In the genomic region with DNA sequence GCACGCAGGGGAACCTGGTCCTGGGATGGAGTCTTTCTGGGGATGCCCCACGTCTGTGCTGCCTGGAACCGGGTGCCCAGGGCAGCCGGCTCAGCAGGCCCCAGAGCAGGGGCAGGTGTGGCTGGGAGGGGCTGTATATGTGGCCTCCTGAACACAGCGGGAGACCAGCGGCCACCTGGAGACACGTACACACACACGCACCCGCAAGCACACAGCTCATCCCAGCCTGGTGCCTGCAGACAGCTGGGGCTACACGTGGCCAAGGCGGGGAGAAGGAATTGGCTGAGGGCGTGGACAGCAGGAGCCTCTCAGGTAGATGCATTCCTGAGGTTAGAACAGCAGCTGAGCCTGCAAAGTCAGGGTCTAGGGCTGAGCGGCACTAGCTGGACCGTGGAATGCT, we compare ENCODE assay signal across 10 cellular contexts. TPM values are rescaled to one million over a fixed set of nuclear protein-coding genes. Genes with fewer than 3 reads are reported as not detected.
DNase-seq lines count a peak whose midpoint lies in the region; ATAC-seq and TF ChIP-seq lines count a peak whose summit lies in the region.
"Had no signal": no experiment of that assay in that cellular context is flagged by ENCODE, and none has a peak within 500 bp of the region (broad histone marks: within the 10 kb centered on the region; RNA-seq: fewer than 3 reads in every experiment).

No MANE protein-coding gene starts in this region.

- POLR2A ChIA-PET in activated B cell treated with CpG ODN at 0.5 μM for 24 hours (lab: Charles Lee) = interaction anchor here (7.0 kb wide), 1 partner anchor 12 kb away, joined by 85 read pairs; a partner anchor contains a TSS
- POLR2A ChIA-PET in naive thymus-derived CD4-positive, alpha-beta T cell (lab: Charles Lee) = interaction anchor here (0.9 to 6.5 kb wide), 3 partner anchors 12 to 17 kb away, joined by 3 to 37 read pairs (median 3); a partner anchor contains a TSS

- no peak overlapping the region for H3K4me3 ChIP-seq in naive thymus-derived CD4-positive, alpha-beta T cell (ENCODE audit: low read length)

- peak overlapping the region; percentile 67 for H3K27ac ChIP-seq in naive thymus-derived CD4-positive, alpha-beta T cell (ENCODE audit: low read depth, low read length)

- intact Hi-C loops in activated B cell treated with CpG ODN at 0.5 μM for 24 hours (cut with micrococcal nuclease) = no loop called here
- intact Hi-C loops in naive thymus-derived CD4-positive, alpha-beta T cell (cut with micrococcal nuclease) = loop anchor here (2.0 to 5.0 kb wide), 6 partner anchors 110 to 1360 kb away; a partner anchor contains a TSS

- H3K4me1 Mint-ChIP-seq in HFFc6 (ENCODE audit: low read depth) = peaks cover 29% of the 10 kb centered on the region
- peaks cover 71% of the 10 kb centered on the region for H3K4me1 Mint-ChIP-seq in activated B cell treated with CpG ODN at 0.5 μM for 24 hours
- peaks cover 47 to 72% (median 64%) of the 10 kb centered on the region in 7 donors for H3K4me1 Mint-ChIP-seq in naive thymus-derived CD4-positive, alpha-beta T cell

- CTCF ChIA-PET in activated B cell treated with CpG ODN at 0.5 μM for 24 hours (lab: Charles Lee) = interaction anchor here (1.2 kb wide), 1 partner anchor 14 kb away, joined by 3 read pairs; a partner anchor contains a TSS
- CTCF ChIA-PET in naive thymus-derived CD4-positive, alpha-beta T cell (lab: Charles Lee) = interaction anchor here (0.7 to 1.2 kb wide), 2 partner anchors 11 to 45 kb away, joined by 3 to 4 read pairs; no protein-coding TSS in a partner anchor

- H3K36me3 Mint-ChIP-seq in HFFc6 (ENCODE audit: low read depth) (no peaks in the 10 kb centered on the region), activated B cell treated with CpG ODN at 0.5 μM for 24 hours (ENCODE audit: low read depth) (peaks cover 19% of the 10 kb centered on the region)
- H3K36me3 Mint-ChIP-seq in naive thymus-derived CD4-positive, alpha-beta T cell = peaks cover 0 to 14% (median 0%) of the 10 kb centered on the region in 5 donors

- no peaks in the 10 kb centered on the region for H3K9me3 ChIP-seq in naive thymus-derived CD4-positive, alpha-beta T cell (ENCODE audit: control insufficient read depth in 2 of 3, low read length in 3 of 3)

- peaks cover 4% of the 10 kb centered on the region; the same call in 1 of the 2 replicates for H3K27me3 Mint-ChIP-seq in HFFc6 (ENCODE audit: insufficient read depth)
- no peaks in the 10 kb centered on the region for H3K27me3 Mint-ChIP-seq in activated B cell treated with CpG ODN at 0.5 μM for 24 hours
- peaks cover 0 to 2% (median 0%) of the 10 kb centered on the region in 5 donors for H3K27me3 Mint-ChIP-seq in naive thymus-derived CD4-positive, alpha-beta T cell

- no peak for TF ChIP-seq CTCF in HFFc6 (IDR thresholded peaks at IDR 0.05)
- no peak for TF ChIP-seq CTCF in activated B cell treated with CpG ODN at 0.5 μM for 24 hours (IDR thresholded peaks at IDR 0.05)

- peaks cover 46 to 59% of the 10 kb centered on the region in 2 donors for H3K4me1 ChIP-seq in naive thymus-derived CD4-positive, alpha-beta T cell (ENCODE audit: control insufficient read depth in 2 of 2, insufficient read depth in 2 of 2, low read length in 2 of 2)

- H3K36me3 ChIP-seq in naive thymus-derived CD4-positive, alpha-beta T cell (ENCODE audit: control insufficient read depth in 2 of 3, insufficient read depth in 3 of 3, low read length in 3 of 3) = peaks cover 0 to 9% (median 0%) of the 10 kb centered on the region in 3 experiments

- H3K4me3 Mint-ChIP-seq in HFFc6 (peak overlapping the region; percentile 69; the same call in 1 of the 2 replicates), activated B cell treated with CpG ODN at 0.5 μM for 24 hours (peak overlapping the region; percentile 28)
- H3K4me3 Mint-ChIP-seq in naive thymus-derived CD4-positive, alpha-beta T cell = peak overlapping the region; percentile 55 to 81 (median 76)

- peak; percentile 89 for DNase-seq in COLO668 (lab: John Stamatoyannopoulos, UW; ENCODE audit: unreplicated experiment)
- no peak for DNase-seq in HFFc6
- DNase-seq in activated B cell treated with CpG ODN at 0.5 μM for 24 hours = no peak
- DNase-seq in naive thymus-derived CD4-positive, alpha-beta T cell = no peak
- DNase-seq in stimulated activated CD4-positive, alpha-beta T cell treated with anti-CD3 and anti-CD28 coated beads, Interleukin-15, amount 100 ng/mL, for 24 hours = no peak
- DNase-seq: NCI-H1694 treated with DMSO at 0.1 percent for 48 hours had no signal

- ATAC-seq in activated B cell treated with CpG ODN at 0.5 μM for 24 hours (ENCODE audit: low read depth) (no peak), HG03520 (IDR thresholded peaks at IDR 0.05; ENCODE audit: unreplicated experiment) (no peak), GM21786 (IDR thresholded peaks at IDR 0.05; ENCODE audit: unreplicated experiment) (no peak)
- ATAC-seq in naive thymus-derived CD4-positive, alpha-beta T cell = no peak

- H3K27me3 ChIP-seq in naive thymus-derived CD4-positive, alpha-beta T cell (ENCODE audit: control insufficient read depth in 2 of 2, insufficient read depth in 2 of 2, low read length in 2 of 2) = no peaks in the 10 kb centered on the region

- H3K27ac Mint-ChIP-seq in HFFc6 = no peak overlapping the region
- peak overlapping the region; percentile 18 for H3K27ac Mint-ChIP-seq in activated B cell treated with CpG ODN at 0.5 μM for 24 hours
- H3K27ac Mint-ChIP-seq in naive thymus-derived CD4-positive, alpha-beta T cell = peak overlapping the region in 8 of 9 donors; percentile 49 to 91 (median 81)

- H3K9me3 Mint-ChIP-seq in HFFc6 = no peaks in the 10 kb centered on the region
- H3K9me3 Mint-ChIP-seq in activated B cell treated with CpG ODN at 0.5 μM for 24 hours = no peaks in the 10 kb centered on the region
- no peaks in the 10 kb centered on the region for H3K9me3 Mint-ChIP-seq in naive thymus-derived CD4-positive, alpha-beta T cell

RNA-seq across cellular contexts. Expression of a gene that starts 14.0 kb away (rescaled TPM):
- 1 to 10 TPM in 5 of 6 experiments, under 1 TPM in 1; 0.99 to 2.9 (median 1.2) TPM for total RNA-seq in HFFc6 (2021; fragmentation: NEBNext Ultra II Directional; extraction: Animal tissue kit (Norgen Biotek cat#: 25700))
- 137 and 152 TPM in 2 replicates for total RNA-seq in activated B cell treated with CpG ODN at 0.5 μM for 24 hours
- 100 to 1,000 TPM in 2 of 5 experiments, 10 to 100 TPM in 3; 19.5 to 239 (median 87.6) TPM for total RNA-seq in naive thymus-derived CD4-positive, alpha-beta T cell
- 10 to 100 TPM; 22.7 to 27.8 TPM for polyA plus RNA-seq in naive thymus-derived CD4-positive, alpha-beta T cell

RNA-seq across cellular contexts. Expression of a gene that starts 25.0 kb away (rescaled TPM):
- total RNA-seq in HFFc6 (2021; fragmentation: NEBNext Ultra II Directional; extraction: Animal tissue kit (Norgen Biotek cat#: 25700)) = not detected
- total RNA-seq in activated B cell treated with CpG ODN at 0.5 μM for 24 hours = 0.13 TPM in 1 of 2 replicates, not detected in the other
- total RNA-seq in naive thymus-derived CD4-positive, alpha-beta T cell = 1 to 10 TPM in 1 of 5 experiments, under 1 TPM in 1, not detected in 3; 0.85 to 5.7 TPM
- polyA plus RNA-seq in naive thymus-derived CD4-positive, alpha-beta T cell = not detected
- total RNA-seq: dermis microvascular lymphatic vessel endothelial cell; T-helper 2 cell treated with Interferon-gamma antibody and Interleukin-4, amounts not matched to agents 100 ng/mL and 5 ng/mL, for 36 hours had no signal

RNA-seq across cellular contexts. Expression of a gene that starts 32.7 kb away (rescaled TPM):
- total RNA-seq in HFFc6 (2021; fragmentation: NEBNext Ultra II Directional; extraction: Animal tissue kit (Norgen Biotek cat#: 25700)) = not detected
- total RNA-seq in activated B cell treated with CpG ODN at 0.5 μM for 24 hours = not detected in 2 replicates
- under 1 TPM in 1 of 5 experiments, not detected in 4; 0.56 TPM for total RNA-seq in naive thymus-derived CD4-positive, alpha-beta T cell
- polyA plus RNA-seq in naive thymus-derived CD4-positive, alpha-beta T cell = not detected
- total RNA-seq: dermis microvascular lymphatic vessel endothelial cell; T-helper 2 cell treated with Interferon-gamma antibody and Interleukin-4, amounts not matched to agents 100 ng/mL and 5 ng/mL, for 36 hours had no signal

RNA-seq across cellular contexts. Expression of a gene that starts 46.0 kb away (rescaled TPM):
- 10 to 100 TPM; 72.5 to 80.8 (median 77.7) TPM for total RNA-seq in HFFc6 (2021; fragmentation: NEBNext Ultra II Directional; extraction: Animal tissue kit (Norgen Biotek cat#: 25700))
- total RNA-seq in activated B cell treated with CpG ODN at 0.5 μM for 24 hours = 58.6 and 66.7 TPM in 2 replicates
- total RNA-seq in naive thymus-derived CD4-positive, alpha-beta T cell = 10 to 100 TPM; 67.7 to 97.0 (median 69.5) TPM
- 10 to 100 TPM; 29.6 to 32.6 TPM for polyA plus RNA-seq in naive thymus-derived CD4-positive, alpha-beta T cell

RNA-seq across cellular contexts. Expression of a gene that starts 46.0 kb away (rescaled TPM):
- total RNA-seq in HFFc6 (2021; fragmentation: NEBNext Ultra II Directional; extraction: Animal tissue kit (Norgen Biotek cat#: 25700)) = 10 to 100 TPM; 45.7 to 62.0 (median 52.7) TPM
- 56.7 and 58.2 TPM in 2 replicates for total RNA-seq in activated B cell treated with CpG ODN at 0.5 μM for 24 hours
- 10 to 100 TPM; 29.6 to 49.8 (median 32.8) TPM for total RNA-seq in naive thymus-derived CD4-positive, alpha-beta T cell
- polyA plus RNA-seq in naive thymus-derived CD4-positive, alpha-beta T cell = 10 to 100 TPM; 78.9 to 88.1 TPM

Comparison
In these comparisons a context has a peak if more than half of its experiments do, and no peak if none do; other contexts are left out.
1. RNA of a gene that starts 14.0 kb away (total RNA-seq): 137 to 152 TPM in activated B cell treated with CpG ODN at 0.5 μM for 24 hours and 19.5 to 239 TPM in naive thymus-derived CD4-positive, alpha-beta T cell; 0.99 to 2.9 TPM in HFFc6; every median in the first group is over 4 times any median in the second.
2. Peak in every context shown above with its lines, with median percentiles within 50 percentile points of each other: H3K4me3 Mint-ChIP-seq.